Comparison of ENCODE assay signal across 1 cellular context in genomic region chr1:32400876-32401631, GRCh38.
TF ChIP-seq lines count a peak whose summit lies in the region.

No MANE protein-coding gene starts in this region.

TF ChIP-seq in K562, 482 proteins besides CTCF, POLR2A, EP300 and RAD21 (continued from another document and continues in another):
- TF ChIP-seq, protein P1, sequence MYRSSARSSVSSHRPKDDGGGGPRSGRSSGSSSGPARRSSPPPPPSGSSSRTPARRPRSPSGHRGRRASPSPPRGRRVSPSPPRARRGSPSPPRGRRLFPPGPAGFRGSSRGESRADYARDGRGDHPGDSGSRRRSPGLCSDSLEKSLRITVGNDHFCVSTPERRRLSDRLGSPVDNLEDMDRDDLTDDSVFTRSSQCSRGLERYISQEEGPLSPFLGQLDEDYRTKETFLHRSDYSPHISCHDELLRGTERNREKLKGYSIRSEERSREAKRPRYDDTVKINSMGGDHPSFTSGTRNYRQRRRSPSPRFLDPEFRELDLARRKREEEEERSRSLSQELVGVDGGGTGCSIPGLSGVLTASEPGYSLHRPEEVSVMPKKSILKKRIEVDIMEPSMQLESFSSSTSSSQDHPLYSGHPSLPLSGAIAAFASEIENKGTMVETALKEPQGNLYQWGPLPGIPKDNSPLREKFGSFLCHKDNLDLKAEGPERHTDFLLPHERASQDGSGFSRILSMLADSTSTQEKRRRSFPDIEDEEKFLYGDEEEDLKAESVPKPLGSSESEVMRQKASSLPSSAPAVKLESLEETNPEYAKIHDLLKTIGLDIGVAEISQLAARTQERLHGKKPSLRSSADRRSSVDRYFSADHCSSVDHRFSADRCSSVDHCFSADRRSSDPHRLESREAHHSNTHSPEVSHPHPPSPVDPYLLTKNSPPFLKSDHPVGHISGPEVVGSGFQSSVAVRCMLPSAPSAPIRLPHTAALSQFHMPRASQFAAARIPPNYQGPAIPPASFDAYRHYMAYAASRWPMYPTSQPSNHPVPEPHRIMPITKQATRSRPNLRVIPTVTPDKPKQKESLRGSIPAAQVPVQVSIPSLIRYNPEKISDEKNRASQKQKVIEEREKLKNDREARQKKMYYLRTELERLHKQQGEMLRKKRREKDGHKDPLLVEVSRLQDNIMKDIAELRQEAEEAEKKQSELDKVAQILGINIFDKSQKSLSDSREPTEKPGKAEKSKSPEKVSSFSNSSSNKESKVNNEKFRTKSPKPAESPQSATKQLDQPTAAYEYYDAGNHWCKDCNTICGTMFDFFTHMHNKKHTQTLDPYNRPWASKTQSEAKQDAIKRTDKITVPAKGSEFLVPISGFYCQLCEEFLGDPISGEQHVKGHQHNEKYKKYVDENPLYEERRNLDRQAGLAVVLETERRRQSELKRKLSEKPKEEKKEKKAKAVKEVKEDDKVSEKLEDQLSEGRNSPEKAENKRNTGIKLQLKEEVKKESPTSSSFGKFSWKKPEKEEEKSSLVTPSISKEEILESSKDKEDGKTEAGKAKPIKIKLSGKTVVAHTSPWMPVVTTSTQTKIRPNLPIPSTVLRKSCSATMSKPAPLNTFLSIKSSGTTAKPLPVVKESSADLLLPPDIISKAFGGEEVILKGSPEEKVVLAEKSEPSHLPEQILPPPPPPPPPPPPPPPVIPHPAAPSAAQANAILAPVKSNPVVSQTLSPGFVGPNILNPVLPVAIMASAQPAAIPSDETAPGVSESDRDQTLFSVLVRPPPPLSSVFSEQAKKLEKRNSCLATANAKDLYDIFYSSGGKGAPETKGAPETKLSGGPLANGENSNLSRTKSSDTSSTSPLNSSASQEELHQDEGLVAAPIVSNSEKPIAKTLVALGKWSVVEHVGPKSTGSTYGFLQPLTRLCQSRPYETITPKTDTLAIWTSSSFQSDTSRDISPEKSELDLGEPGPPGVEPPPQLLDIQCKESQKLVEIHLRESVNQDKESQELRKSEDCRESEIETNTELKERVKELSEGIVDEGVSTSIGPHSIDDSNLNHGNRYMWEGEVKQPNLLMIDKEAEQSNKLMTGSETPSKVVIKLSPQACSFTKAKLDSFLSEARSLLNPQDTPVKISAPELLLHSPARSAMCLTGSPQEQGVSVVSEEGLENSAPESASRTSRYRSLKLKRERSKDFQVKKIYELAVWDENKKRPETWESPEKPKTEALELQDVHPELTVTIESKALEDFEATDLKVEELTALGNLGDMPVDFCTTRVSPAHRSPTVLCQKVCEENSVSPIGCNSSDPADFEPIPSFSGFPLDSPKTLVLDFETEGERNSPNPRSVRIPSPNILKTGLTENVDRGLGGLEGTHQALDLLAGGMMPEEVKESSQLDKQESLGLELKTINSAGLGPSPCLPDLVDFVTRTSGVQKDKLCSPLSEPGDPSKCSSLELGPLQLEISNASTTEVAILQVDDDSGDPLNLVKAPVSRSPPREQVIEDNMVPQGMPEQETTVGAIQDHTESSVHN (IDR thresholded peaks at IDR 0.05; ENCODE audit: borderline replicate concordance in 1 of 2, low read depth in 1 of 2), result no peak
- TF ChIP-seq THRB (CRISPR knock-in tag; conservative IDR thresholded peaks at IDR 0.05), result 0 out of 2 replicates have a peak, but pooled peaks have one; percentile 55
- peak; percentile 55; the same call in 1 of the 2 replicates for TF ChIP-seq ATF6 (CRISPR knock-in tag; IDR thresholded peaks at IDR 0.05)
- TF ChIP-seq ZNF274 (IDR thresholded peaks at IDR 0.05; ENCODE audit: borderline replicate concordance, low read depth, low read length), result no peak
- no peak for TF ChIP-seq ZNF407 (IDR thresholded peaks at IDR 0.05; ENCODE audit: low read depth)
- TF ChIP-seq PREB (CRISPR knock-in tag; IDR thresholded peaks at IDR 0.05), result no peak
- TF ChIP-seq SP1 (CRISPR knock-in tag; IDR thresholded peaks at IDR 0.05), result no peak
- no peak for TF ChIP-seq NR3C1 (CRISPR knock-in tag; IDR thresholded peaks at IDR 0.05)
- TF ChIP-seq WHSC1 (IDR thresholded peaks at IDR 0.05; ENCODE audit: low read length), result no peak
- TF ChIP-seq U2AF2 (optimal IDR thresholded peaks at IDR 0.05; ENCODE audit: low read depth, low read length), result no peak
- no peak for TF ChIP-seq RBM39 (optimal IDR thresholded peaks at IDR 0.05; ENCODE audit: low read depth, low read length)
- TF ChIP-seq HCFC1 (IDR thresholded peaks at IDR 0.05; ENCODE audit: low read depth, low read length), result peak; percentile 30; the same call in 1 of the 2 replicates
- TF ChIP-seq TCF7 (IDR thresholded peaks at IDR 0.05; ENCODE audit: borderline replicate concordance), result 0 out of 2 replicates have a peak, but pooled peaks have one; percentile 37
- no peak for TF ChIP-seq BRD4 (IDR thresholded peaks at IDR 0.05)
- TF ChIP-seq HNRNPUL1 (IDR thresholded peaks at IDR 0.05; ENCODE audit: low read length), result no peak
- TF ChIP-seq THRA (IDR thresholded peaks at IDR 0.05), result no peak
- 0 out of 2 replicates have a peak, but pooled peaks have one; percentile 15 for TF ChIP-seq SOX6 (IDR thresholded peaks at IDR 0.05)
- TF ChIP-seq RBM25 (IDR thresholded peaks at IDR 0.05; ENCODE audit: low read depth, low read length, severe bottlenecking), result no peak
- no peak for TF ChIP-seq ZNF444 (CRISPR knock-in tag; IDR thresholded peaks at IDR 0.05)
- TF ChIP-seq DEAF1 (CRISPR knock-in tag; IDR thresholded peaks at IDR 0.05), result peak; percentile 75
- no peak for TF ChIP-seq CTCFL (IDR thresholded peaks at IDR 0.05; ENCODE audit: borderline replicate concordance, insufficient read depth, low read depth, low read length, poor library complexity, severe bottlenecking)
- no peak for TF ChIP-seq ZNF175 (CRISPR knock-in tag; IDR thresholded peaks at IDR 0.05; ENCODE audit: low read depth)
